ENCODE assay signal across 32 cellular contexts in genomic region chr1:203586495-203586894, GRCh38.
"Had no signal": no experiment of that assay in that cellular context is flagged by ENCODE, and none has a peak within 500 bp of the region (broad histone marks: within the 10 kb centered on the region; RNA-seq: fewer than 3 reads in every experiment).

No MANE protein-coding gene starts in this region.

- H3K9me3 ChIP-seq: colonic mucosa, esophagus squamous epithelium, left lung, lower lobe of right lung, mucosa of descending colon, psoas muscle, sigmoid colon, stomach, thyroid gland had no signal

- H3K27ac ChIP-seq: colonic mucosa, epithelial cell of prostate, esophagus squamous epithelium, left lung, lower lobe of right lung, parathyroid adenoma, psoas muscle, sigmoid colon, stomach, thyroid gland had no signal

- DNase-seq: activated CD4-positive, alpha-beta T cell treated with anti-CD3 and anti-CD28 coated beads for 1 hour; activated CD4-positive, alpha-beta T cell treated with anti-CD3 and anti-CD28 coated beads, Interleukin-2, amount 50 U/mL, for 1 hour; activated CD8-positive, alpha-beta memory T cell treated with anti-CD3 and anti-CD28 coated beads, Interleukin-2, amount 10 ng/mL, durations not matched to agents 7 days and 5 days; activated CD8-positive, alpha-beta T cell treated with anti-CD3 and anti-CD28 coated beads, Interleukin-2, amount 10 ng/mL, durations not matched to agents 7 days and 5 days; activated naive CD8-positive, alpha-beta T cell treated with anti-CD3 and anti-CD28 coated beads, Interleukin-2, amount 50 U/mL, for 24 hours; activated T-cell treated with anti-CD3 and anti-CD28 coated beads, Interleukin-2, amount 50 U/mL, for 48 hours; amygdala; cerebellar nuclear complex; colonic mucosa; effector CD8-positive, alpha-beta T cell; esophagus squamous epithelium; foreskin melanocyte; kidney glomerular epithelial cell; lower lobe of right lung; mesenchymal stem cell; mucosa of descending colon; occipital lobe; psoas muscle; sigmoid colon; small intestine; stimulated activated CD4-positive, alpha-beta T cell treated with anti-CD3 and anti-CD28 coated beads, Interleukin-4, amount 100 ng/mL, for 4 hours; stimulated activated CD8-positive, alpha-beta memory T cell treated with anti-CD3 and anti-CD28 coated beads, Interleukin-4, amount 100 ng/mL, for 48 hours; stimulated activated naive B cell treated with anti-CD40 and anti-IgM and Interleukin-4, amounts not matched to agents 10 μg/mL and 1 μg/mL and 100 μg/mL, for 72 hours; stomach; T-helper 17 cell; T1000; thyroid gland had no signal

- H3K27me3 ChIP-seq: colonic mucosa, esophagus squamous epithelium, left lung, sigmoid colon, stomach, thyroid gland had no signal

- ATAC-seq: activated CD8-positive, alpha-beta memory T cell treated with anti-CD3 and anti-CD28 coated beads, Interleukin-2, amount 10 ng/mL, durations not matched to agents 7 days and 5 days; activated CD8-positive, alpha-beta T cell treated with anti-CD3 and anti-CD28 coated beads, Interleukin-2, amount 10 ng/mL, durations not matched to agents 7 days and 5 days; activated naive CD8-positive, alpha-beta T cell treated with anti-CD3 and anti-CD28 coated beads, Interleukin-2, amount 50 U/mL, for 24 hours; left lung; lower lobe of right lung; mucosa of descending colon; psoas muscle; stimulated activated naive B cell treated with anti-CD40 and anti-IgM and Interleukin-4, amounts not matched to agents 10 μg/mL and 1 μg/mL and 100 μg/mL, for 72 hours; T-helper 17 cell; WTC11 had no signal

- H3K4me1 ChIP-seq: colonic mucosa, lower lobe of right lung, parathyroid adenoma, psoas muscle, stomach had no signal

- H3K9ac ChIP-seq: parathyroid adenoma had no signal

- H2AFZ ChIP-seq: parathyroid adenoma had no signal

- H3K4me3 ChIP-seq: colonic mucosa, esophagus squamous epithelium, left lung, lower lobe of right lung, mucosa of descending colon, psoas muscle, sigmoid colon, stomach, thyroid gland had no signal

- H3K79me2 ChIP-seq: parathyroid adenoma had no signal

- FAIRE-seq: endometrium, small intestine had no signal

- H3K36me3 ChIP-seq: colonic mucosa, esophagus squamous epithelium, left lung, lower lobe of right lung, sigmoid colon, stomach, thyroid gland had no signal
